ENCODE assay signal across 12 cellular contexts in genomic region chr10:74047304-74047703, GRCh38. TPM values are rescaled to one million over a fixed set of nuclear protein-coding genes. Genes with fewer than 3 reads are reported as not detected.
DNase-seq lines count a peak whose midpoint lies in the region; ATAC-seq and TF ChIP-seq lines count a peak whose summit lies in the region.
"Had no signal": no experiment of that assay in that cellular context is flagged by ENCODE, and none has a peak within 500 bp of the region (broad histone marks: within the 10 kb centered on the region; RNA-seq: fewer than 3 reads in every experiment).

No MANE protein-coding gene starts in this region.

- H3K9me3 ChIP-seq in adipocyte (ENCODE audit: control insufficient read depth, low read length) (no peaks in the 10 kb centered on the region), mesenchymal stem cell (ENCODE audit: control insufficient read depth, low read length) (no peaks in the 10 kb centered on the region)

- H3K79me2 ChIP-seq in GM23338 (replicated peaks; ENCODE audit: insufficient read depth): peaks cover 100% of the 10 kb centered on the region

- no peak overlapping the region for H3K27ac Mint-ChIP-seq in GM23338

- no peaks in the 10 kb centered on the region for H3K27me3 Mint-ChIP-seq in GM23338 (ENCODE audit: insufficient read depth, low read depth, poor library complexity)
- H3K27me3 Mint-ChIP-seq: naive B cell had no signal

- no peak overlapping the region for H2AK5ac ChIP-seq in mesenchymal stem cell (ENCODE audit: low read length, severe bottlenecking)

- H3K9me2 ChIP-seq in GM23338 (ENCODE audit: insufficient read depth): no peaks in the 10 kb centered on the region

- H4K91ac ChIP-seq in mesenchymal stem cell (ENCODE audit: low read length): no peak overlapping the region

- H3K27me3 ChIP-seq in GM23338 (ENCODE audit: insufficient read depth) (no peaks in the 10 kb centered on the region), adipocyte (replicated peaks; ENCODE audit: control insufficient read depth, insufficient read depth, low read length) (no peaks in the 10 kb centered on the region), mesenchymal stem cell (ENCODE audit: control insufficient read depth in 1 of 2, insufficient read depth in 1 of 2, low read length in 2 of 2) (no peaks in the 10 kb centered on the region)

- no peak overlapping the region for H3K4me3 ChIP-seq in GM23338
- H3K4me3 ChIP-seq in adipocyte (ENCODE audit: low read length): peak overlapping the region; percentile 64
- peak overlapping the region in 1 of 2 experiments; percentile 40 for H3K4me3 ChIP-seq in mesenchymal stem cell (ENCODE audit: insufficient read depth in 1 of 2, low read depth in 1 of 2, low read length in 2 of 2)

- H3K36me3 Mint-ChIP-seq in GM23338 (ENCODE audit: low read depth): peaks cover 48% of the 10 kb centered on the region
- H3K36me3 Mint-ChIP-seq: naive B cell had no signal

- DNase-seq in GM23338 (ENCODE audit: low spot score) (no peak), adipocyte (ENCODE audit: low read depth) (peak; percentile 94), mesenchymal stem cell (peak; percentile 86), NCI-H524 (lab: John Stamatoyannopoulos, UW) (no peak)
- DNase-seq: activated CD4-positive, alpha-beta T cell treated with anti-CD3 and anti-CD28 coated beads, Interleukin-2, amount 50 U/mL, for 4 hours; naive B cell; NCI-H1694 had no signal

- no peak overlapping the region for H3K4me3 Mint-ChIP-seq in GM23338

- no peak overlapping the region for H3K23ac ChIP-seq in mesenchymal stem cell (ENCODE audit: low read length in 2 of 2)

- H2BK5ac ChIP-seq in mesenchymal stem cell (ENCODE audit: low read depth, low read length, poor library complexity, severe bottlenecking): no peak overlapping the region

- peaks cover 2% of the 10 kb centered on the region for H3K79me1 ChIP-seq in mesenchymal stem cell (replicated peaks; ENCODE audit: low read length, poor library complexity, severe bottlenecking)

- TF ChIP-seq CTCF in 22Rv1 (IDR thresholded peaks at IDR 0.05) (no peak), GM23338 (conservative IDR thresholded peaks at IDR 0.05; ENCODE audit: low read depth in 2 of 2) (no peak)

- H3K27ac ChIP-seq in 22Rv1 (peak overlapping the region; percentile 48), GM23338 (ENCODE audit: low read depth) (peak overlapping the region; percentile 67), mesenchymal stem cell (ENCODE audit: low read length, poor library complexity, severe bottlenecking) (peak overlapping the region; percentile 59)
- H3K27ac ChIP-seq: C4-2B had no signal

- no peak overlapping the region for H4K8ac ChIP-seq in mesenchymal stem cell (ENCODE audit: low read length)

- peaks cover 27% of the 10 kb centered on the region for H3K36me3 ChIP-seq in GM23338 (ENCODE audit: insufficient read depth)
- H3K36me3 ChIP-seq in adipocyte (ENCODE audit: control insufficient read depth, insufficient read depth, low read length, severe bottlenecking): peaks cover 34% of the 10 kb centered on the region
- H3K36me3 ChIP-seq in mesenchymal stem cell (ENCODE audit: control insufficient read depth in 1 of 2, insufficient read depth in 2 of 2, low read depth in 1 of 2, low read length in 2 of 2): peaks cover 14 to 36% of the 10 kb centered on the region in 2 experiments

- WGBS in mesenchymal stem cell: 57% methylated on average over 1 of the region's 2 CpGs

- no peaks in the 10 kb centered on the region for H3K9me3 Mint-ChIP-seq in GM23338
- H3K9me3 Mint-ChIP-seq: naive B cell had no signal

- H2BK15ac ChIP-seq in mesenchymal stem cell (ENCODE audit: low read depth, poor library complexity, severe bottlenecking): no peak overlapping the region

- peaks cover 23% of the 10 kb centered on the region; the same call in 2 of the 3 replicates for H3K4me1 Mint-ChIP-seq in GM23338

- H3F3A ChIP-seq in GM23338 (replicated peaks; ENCODE audit: low read depth): no peaks in the 10 kb centered on the region

- H3K9ac ChIP-seq in adipocyte (ENCODE audit: low read length): peak overlapping the region; percentile 80
- H3K9ac ChIP-seq in mesenchymal stem cell (ENCODE audit: low read length): peak overlapping the region; percentile 65

- H2BK120ac ChIP-seq in mesenchymal stem cell (ENCODE audit: low read depth, low read length): no peak overlapping the region

- H2AFZ ChIP-seq in GM23338 (no peak overlapping the region), mesenchymal stem cell (ENCODE audit: low read depth, low read length) (no peak overlapping the region)

- no peak overlapping the region for H3K14ac ChIP-seq in mesenchymal stem cell (ENCODE audit: low read length in 2 of 2)

- no peak overlapping the region for H2BK12ac ChIP-seq in mesenchymal stem cell (ENCODE audit: low read length in 2 of 2)

- peaks cover 11% of the 10 kb centered on the region for H4K20me1 ChIP-seq in GM23338 (replicated peaks; ENCODE audit: insufficient read depth)

- H3K4ac ChIP-seq in mesenchymal stem cell (ENCODE audit: low read depth in 1 of 2, low read length in 2 of 2): no peak overlapping the region

- no peak for ATAC-seq in GM23338
- no peak for ATAC-seq in HG03520 (IDR thresholded peaks at IDR 0.05; ENCODE audit: unreplicated experiment)
- ATAC-seq in GM21447 (IDR thresholded peaks at IDR 0.05; ENCODE audit: unreplicated experiment): no peak
- ATAC-seq in HG03442 (IDR thresholded peaks at IDR 0.05; ENCODE audit: unreplicated experiment): no peak

- 0 out of 2 replicates have a peak, but pooled peaks cover 9% of the 10 kb centered on the region for H3K4me1 ChIP-seq in GM23338 (ENCODE audit: insufficient read depth)
- H3K4me1 ChIP-seq in adipocyte (ENCODE audit: control insufficient read depth, insufficient read depth, low read length): peaks cover 62% of the 10 kb centered on the region
- H3K4me1 ChIP-seq in mesenchymal stem cell (ENCODE audit: control insufficient read depth, insufficient read depth, low read depth, low read length): peaks cover 14% of the 10 kb centered on the region

- no peak overlapping the region for H3K4me2 ChIP-seq in GM23338
- no peak overlapping the region for H3K4me2 ChIP-seq in mesenchymal stem cell (ENCODE audit: low read length, poor library complexity, severe bottlenecking)

- H3K18ac ChIP-seq in mesenchymal stem cell (ENCODE audit: low read depth in 1 of 2, low read length in 2 of 2): no peak overlapping the region

TF ChIP-seq in GM23338, 12 proteins besides CTCF, POLR2A, EP300 and RAD21 (continues in another document):
- TF ChIP-seq STAT1 (IDR thresholded peaks at IDR 0.05; ENCODE audit: unreplicated experiment) (no peak), ZNF331 (CRISPR knock-in tag; IDR thresholded peaks at IDR 0.05; ENCODE audit: low read depth) (no peak), EZH2phosphoT487 (IDR thresholded peaks at IDR 0.05; ENCODE audit: unreplicated experiment) (no peak), ZNF114 (CRISPR knock-in tag; IDR thresholded peaks at IDR 0.05) (no peak), CREB1 (CRISPR knock-in tag; IDR thresholded peaks at IDR 0.05; ENCODE audit: low read depth) (no peak), JUNB (IDR thresholded peaks at IDR 0.05; ENCODE audit: unreplicated experiment) (no peak)

RNA-seq across cellular contexts. Expression of gene VCL, which starts 49.4 kb away (rescaled TPM):
- 234 and 254 TPM in 2 replicates for total RNA-seq in GM23338 (2014; rRNA removed; shearing (Covaris generic))
- 58.0 and 60.7 TPM in 2 replicates for polyA plus RNA-seq in GM23338 (2016; fragmentation: Nextera tagmentation; extraction: Ambion mirVana)
- polyA plus RNA-seq in mesenchymal stem cell (2013, experiment 1 of 2): 216 TPM
- 211 TPM for polyA plus RNA-seq in mesenchymal stem cell (2013, experiment 2 of 2)

Comparison
In these comparisons a context has a peak if more than half of its experiments do, and no peak if none do; other contexts are left out.
1. DNase-seq: peak in adipocyte (single experiment) and mesenchymal stem cell (single experiment); none in GM23338 (single experiment) and NCI-H524 (0 of 2).
2. Peak in every context shown above with its lines, with median percentiles within 50 percentile points of each other: H3K27ac ChIP-seq.